ENCODE assay signal across 21 cellular contexts in genomic region chr16:49801290-49801689, GRCh38. TPM values are rescaled to one million over a fixed set of nuclear protein-coding genes. Genes with fewer than 3 reads are reported as not detected.
"Had no signal": no experiment of that assay in that cellular context is flagged by ENCODE, and none has a peak within 500 bp of the region (broad histone marks: within the 10 kb centered on the region; RNA-seq: fewer than 3 reads in every experiment).

No MANE protein-coding gene starts in this region.

- H3K27me3 ChIP-seq: esophagus squamous epithelium, gastrocnemius medialis, ovary, transverse colon had no signal

- H3K36me3 ChIP-seq: esophagus squamous epithelium, gastrocnemius medialis, left ventricle myocardium inferior, ovary, prostate gland, transverse colon had no signal

- FAIRE-seq: astrocyte, urothelium cell line had no signal

- H3K27ac ChIP-seq: coronary artery, esophagus squamous epithelium, gastrocnemius medialis, left ventricle myocardium inferior, ovary, prostate gland, transverse colon had no signal

- H3K4me3 ChIP-seq: coronary artery, esophagus squamous epithelium, gastrocnemius medialis, left ventricle myocardium inferior, ovary, prostate gland, transverse colon had no signal

- ATAC-seq: activated CD4-positive, alpha-beta T cell treated with anti-CD3 and anti-CD28 coated beads for 36 hours; activated T-cell treated with anti-CD3 and anti-CD28 coated beads, Interleukin-2, amount 50 U/mL, for 4 hours; gastrocnemius medialis; naive thymus-derived CD8-positive, alpha-beta T cell; stimulated activated naive CD8-positive, alpha-beta T cell treated with anti-CD3 and anti-CD28 coated beads, Interleukin-15, amount 100 ng/mL, for 72 hours had no signal

- DNase-seq: activated CD4-positive, alpha-beta T cell treated with anti-CD3 and anti-CD28 coated beads for 36 hours; activated CD4-positive, alpha-beta T cell treated with anti-CD3 and anti-CD28 coated beads, Interleukin-2, amount 50 U/mL, for 4 hours; activated CD8-positive, alpha-beta memory T cell treated with anti-CD3 and anti-CD28 coated beads, Interleukin-2, amount 50 U/mL, for 48 hours; activated naive CD4-positive, alpha-beta T cell; activated T-cell treated with anti-CD3 and anti-CD28 coated beads, Interleukin-2, amount 50 U/mL, for 4 hours; esophagus squamous epithelium; gastrocnemius medialis; hippocampal formation; kidney glomerular epithelial cell; left ventricle myocardium inferior; naive thymus-derived CD8-positive, alpha-beta T cell; ovary; stimulated activated CD4-positive, alpha-beta T cell treated with anti-CD3 and anti-CD28 coated beads, Interleukin-1b, Interleukin-23, amount 100 ng/mL, for 48 hours; stimulated activated naive CD8-positive, alpha-beta T cell treated with anti-CD3 and anti-CD28 coated beads, Interleukin-15, amount 100 ng/mL, for 72 hours; transverse colon had no signal

- H3K4me1 ChIP-seq: left ventricle myocardium inferior, prostate gland, transverse colon had no signal

- H3K9me3 ChIP-seq: esophagus squamous epithelium, gastrocnemius medialis, left ventricle myocardium inferior, ovary, prostate gland, transverse colon had no signal

RNA-seq across cellular contexts. Expression of gene ZNF423, which starts 54.6 kb away (rescaled TPM):
- total RNA-seq: activated CD4-positive, alpha-beta T cell treated with anti-CD3 and anti-CD28 coated beads for 36 hours; activated CD8-positive, alpha-beta memory T cell treated with anti-CD3 and anti-CD28 coated beads for 36 hours; activated T-helper 2 cell treated with anti-CD3 and anti-CD28 coated beads, Interferon-gamma antibody, Interleukin-2, Interleukin-4, amounts not matched to agents 10 μg/mL and 5 μg/mL and 100 μg/mL, durations not matched to agents 14 hours and 24 hours and 36 hours; naive thymus-derived CD8-positive, alpha-beta T cell had no signal
- polyA plus RNA-seq: naive thymus-derived CD8-positive, alpha-beta T cell had no signal
